In the genomic region with DNA sequence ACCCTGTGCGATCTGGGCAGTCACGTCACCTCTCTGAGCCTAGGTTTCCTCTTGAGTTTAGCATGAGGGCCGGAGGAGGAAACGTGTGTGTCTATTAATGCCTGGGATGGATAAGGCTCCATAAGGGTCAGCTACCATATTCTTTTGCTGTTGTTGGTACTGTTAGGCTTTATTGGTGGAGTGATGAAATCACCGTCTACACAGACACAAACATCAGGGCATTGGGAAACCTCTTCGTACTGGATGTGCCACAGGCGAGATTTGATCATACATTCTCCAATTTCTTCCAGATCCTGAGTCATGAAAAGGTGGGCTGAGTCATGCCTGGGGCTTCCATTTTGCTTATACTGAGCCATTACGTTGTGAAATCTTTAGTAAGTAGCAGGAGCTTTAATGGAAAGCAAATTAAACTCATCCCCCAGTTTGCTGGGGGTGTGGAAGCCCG, we compare ENCODE assay signal across 10 cellular contexts. TPM values are rescaled to one million over a fixed set of nuclear protein-coding genes. Genes with fewer than 3 reads are reported as not detected.
DNase-seq lines count a peak whose midpoint lies in the region; ATAC-seq, FAIRE-seq and TF ChIP-seq lines count a peak whose summit lies in the region.
"Had no signal": no experiment of that assay in that cellular context is flagged by ENCODE, and none has a peak within 500 bp of the region (broad histone marks: within the 10 kb centered on the region; RNA-seq: fewer than 3 reads in every experiment).

No MANE protein-coding gene starts in this region.

- no peaks in the 10 kb centered on the region for H3K27me3 ChIP-seq in A673 (replicated peaks; ENCODE audit: insufficient read depth, low read depth, low read length, poor library complexity)
- H3K27me3 ChIP-seq in mucosa of rectum (ENCODE audit: control insufficient read depth in 2 of 2, insufficient read depth in 2 of 2, low read length in 2 of 2): peaks cover 0 to 7% of the 10 kb centered on the region in 2 donors
- H3K27me3 ChIP-seq in small intestine (ENCODE audit: control insufficient read depth in 2 of 2, insufficient read depth in 2 of 2, low read length in 2 of 2): no peaks in the 10 kb centered on the region
- H3K27me3 ChIP-seq: neutrophil had no signal

- POLR2A ChIA-PET in A673 (lab: Charles Lee; ENCODE audit: low non-redundant PET): no interaction called here

- intact Hi-C loops in A673 (cut with micrococcal nuclease; ENCODE audit: unreplicated experiment): no loop called here

- H3K4me3 ChIP-seq in A673 (ENCODE audit: low read depth, low read length, poor library complexity, severe bottlenecking): no peak overlapping the region
- no peak overlapping the region for H3K4me3 ChIP-seq in choroid plexus epithelial cell (ENCODE audit: low read depth, low read length)
- no peak overlapping the region for H3K4me3 ChIP-seq in mucosa of rectum (ENCODE audit: low read length in 2 of 2)
- no peak overlapping the region for H3K4me3 ChIP-seq in small intestine (ENCODE audit: low read depth in 1 of 2, low read length in 2 of 2)

- no peak for ATAC-seq in GM18870 (IDR thresholded peaks at IDR 0.05; ENCODE audit: unreplicated experiment)

- TF ChIP-seq CTCF in A673 (conservative IDR thresholded peaks at IDR 0.05; ENCODE audit: low read depth, low read length) (no peak), choroid plexus epithelial cell (conservative IDR thresholded peaks at IDR 0.05; ENCODE audit: low read depth, low read length) (no peak)

- H3K9ac ChIP-seq in mucosa of rectum (ENCODE audit: low read depth in 1 of 2, low read length in 2 of 2): no peak overlapping the region

- peaks cover 29% of the 10 kb centered on the region for H3K4me1 ChIP-seq in A673 (ENCODE audit: insufficient read depth, low read length, poor library complexity, severe bottlenecking)
- H3K4me1 ChIP-seq in mucosa of rectum (ENCODE audit: control insufficient read depth in 2 of 2, insufficient read depth in 2 of 2, low read length in 2 of 2): peaks cover 5 to 12% of the 10 kb centered on the region in 2 donors
- peaks cover 2 to 12% of the 10 kb centered on the region in 2 donors for H3K4me1 ChIP-seq in small intestine (ENCODE audit: control insufficient read depth in 2 of 2, insufficient read depth in 1 of 2, low read depth in 1 of 2, low read length in 1 of 2)

- H3K36me3 ChIP-seq in A673 (ENCODE audit: insufficient read depth, low read length, poor library complexity, severe bottlenecking) (no peaks in the 10 kb centered on the region), mucosa of rectum (ENCODE audit: control insufficient read depth in 2 of 2, insufficient read depth in 2 of 2, low read length in 2 of 2) (no peaks in the 10 kb centered on the region), small intestine (ENCODE audit: control insufficient read depth in 2 of 2, insufficient read depth in 2 of 2, low read length in 2 of 2) (no peaks in the 10 kb centered on the region)
- H3K36me3 ChIP-seq: neutrophil had no signal

- no peak for FAIRE-seq in small intestine (lab: Jason Lieb, UNC)

- 75 to 83% (median 82%) methylated on average over 9 of the region's 9 CpGs for WGBS in small intestine, 3 donors

- H3K27ac ChIP-seq in A673 (ENCODE audit: low read depth, low read length, poor library complexity, severe bottlenecking): no peak overlapping the region
- H3K27ac ChIP-seq in mucosa of rectum (ENCODE audit: low read depth in 2 of 2, low read length in 2 of 2): peak overlapping the region; percentile 17 to 49
- H3K27ac ChIP-seq in small intestine (ENCODE audit: low read depth in 1 of 2, low read length in 1 of 2): peak overlapping the region in 1 of 2 donors; percentile 77
- H3K27ac ChIP-seq: neutrophil had no signal

- peak; percentile 64 for DNase-seq in A673 (ENCODE audit: low spot score)
- DNase-seq in LoVo (ENCODE audit: low spot score): peak; percentile 38
- peak; percentile 96 for DNase-seq in choroid plexus epithelial cell (ENCODE audit: low read depth)
- no peak for DNase-seq in small intestine
- DNase-seq in stimulated activated naive CD4-positive, alpha-beta T cell (lab: John Stamatoyannopoulos, UW): no peak
- DNase-seq in GM19240 (ENCODE audit: insufficient read length, low spot score): no peak
- DNase-seq: T-helper 9 cell had no signal

- no peaks in the 10 kb centered on the region for H3K9me3 ChIP-seq in A673 (ENCODE audit: low read depth, low read length, poor library complexity, severe bottlenecking)
- H3K9me3 ChIP-seq in mucosa of rectum (ENCODE audit: control insufficient read depth in 2 of 2, low read length in 2 of 2): no peaks in the 10 kb centered on the region
- no peaks in the 10 kb centered on the region for H3K9me3 ChIP-seq in small intestine (ENCODE audit: control insufficient read depth, low read depth)
- H3K9me3 ChIP-seq: neutrophil had no signal

- CTCF ChIA-PET in A673 (lab: Charles Lee): no interaction called here

- no TSS peak for BruUV-seq in A673 (replicated peaks; lab: Mats Ljungman, UMichigan)

RNA-seq across cellular contexts. Expression of gene GRHL3, which starts 24.9 kb away (rescaled TPM):
- total RNA-seq in A673 (2021): 0.20 TPM in 1 of 2 replicates, not detected in the other
- under 1 TPM in 2 of 3 donors, not detected in 1; 0.28 to 0.67 TPM for polyA plus RNA-seq in small intestine

Comparison
In these comparisons a context has a peak if more than half of its experiments do, and no peak if none do; other contexts are left out.
1. DNase-seq: peak in A673 (single experiment), LoVo (single experiment) and choroid plexus epithelial cell (single experiment); none in small intestine (single experiment), stimulated activated naive CD4-positive, alpha-beta T cell (0 of 6) and GM19240 (single experiment).